1 cellular context compared by ENCODE assay signal in the genomic region with DNA sequence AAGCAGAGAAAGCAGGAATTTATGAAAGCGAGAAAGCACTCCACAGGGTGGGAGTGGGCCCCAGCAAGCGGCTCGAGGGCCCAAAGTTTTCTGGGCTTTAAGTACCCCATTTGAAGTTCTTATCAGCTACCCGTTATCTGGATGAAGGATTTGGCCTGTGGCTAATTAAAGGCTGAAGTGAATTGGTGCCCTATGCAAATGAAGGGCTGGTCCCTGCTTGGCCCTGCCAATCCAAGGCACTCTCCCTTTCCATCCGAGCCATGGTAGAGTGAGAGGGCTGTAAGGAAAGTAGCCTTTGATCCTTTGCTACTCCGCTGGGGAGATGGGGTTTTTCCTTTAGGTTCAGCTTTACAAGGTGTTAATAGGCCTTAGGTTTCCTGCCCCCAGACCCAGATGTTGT.
TF ChIP-seq lines count a peak whose summit lies in the region.

No MANE protein-coding gene starts in this region.

TF ChIP-seq in GM23338, 12 proteins besides CTCF, POLR2A, EP300 and RAD21 (continued from another document):
- TF ChIP-seq, protein P1, sequence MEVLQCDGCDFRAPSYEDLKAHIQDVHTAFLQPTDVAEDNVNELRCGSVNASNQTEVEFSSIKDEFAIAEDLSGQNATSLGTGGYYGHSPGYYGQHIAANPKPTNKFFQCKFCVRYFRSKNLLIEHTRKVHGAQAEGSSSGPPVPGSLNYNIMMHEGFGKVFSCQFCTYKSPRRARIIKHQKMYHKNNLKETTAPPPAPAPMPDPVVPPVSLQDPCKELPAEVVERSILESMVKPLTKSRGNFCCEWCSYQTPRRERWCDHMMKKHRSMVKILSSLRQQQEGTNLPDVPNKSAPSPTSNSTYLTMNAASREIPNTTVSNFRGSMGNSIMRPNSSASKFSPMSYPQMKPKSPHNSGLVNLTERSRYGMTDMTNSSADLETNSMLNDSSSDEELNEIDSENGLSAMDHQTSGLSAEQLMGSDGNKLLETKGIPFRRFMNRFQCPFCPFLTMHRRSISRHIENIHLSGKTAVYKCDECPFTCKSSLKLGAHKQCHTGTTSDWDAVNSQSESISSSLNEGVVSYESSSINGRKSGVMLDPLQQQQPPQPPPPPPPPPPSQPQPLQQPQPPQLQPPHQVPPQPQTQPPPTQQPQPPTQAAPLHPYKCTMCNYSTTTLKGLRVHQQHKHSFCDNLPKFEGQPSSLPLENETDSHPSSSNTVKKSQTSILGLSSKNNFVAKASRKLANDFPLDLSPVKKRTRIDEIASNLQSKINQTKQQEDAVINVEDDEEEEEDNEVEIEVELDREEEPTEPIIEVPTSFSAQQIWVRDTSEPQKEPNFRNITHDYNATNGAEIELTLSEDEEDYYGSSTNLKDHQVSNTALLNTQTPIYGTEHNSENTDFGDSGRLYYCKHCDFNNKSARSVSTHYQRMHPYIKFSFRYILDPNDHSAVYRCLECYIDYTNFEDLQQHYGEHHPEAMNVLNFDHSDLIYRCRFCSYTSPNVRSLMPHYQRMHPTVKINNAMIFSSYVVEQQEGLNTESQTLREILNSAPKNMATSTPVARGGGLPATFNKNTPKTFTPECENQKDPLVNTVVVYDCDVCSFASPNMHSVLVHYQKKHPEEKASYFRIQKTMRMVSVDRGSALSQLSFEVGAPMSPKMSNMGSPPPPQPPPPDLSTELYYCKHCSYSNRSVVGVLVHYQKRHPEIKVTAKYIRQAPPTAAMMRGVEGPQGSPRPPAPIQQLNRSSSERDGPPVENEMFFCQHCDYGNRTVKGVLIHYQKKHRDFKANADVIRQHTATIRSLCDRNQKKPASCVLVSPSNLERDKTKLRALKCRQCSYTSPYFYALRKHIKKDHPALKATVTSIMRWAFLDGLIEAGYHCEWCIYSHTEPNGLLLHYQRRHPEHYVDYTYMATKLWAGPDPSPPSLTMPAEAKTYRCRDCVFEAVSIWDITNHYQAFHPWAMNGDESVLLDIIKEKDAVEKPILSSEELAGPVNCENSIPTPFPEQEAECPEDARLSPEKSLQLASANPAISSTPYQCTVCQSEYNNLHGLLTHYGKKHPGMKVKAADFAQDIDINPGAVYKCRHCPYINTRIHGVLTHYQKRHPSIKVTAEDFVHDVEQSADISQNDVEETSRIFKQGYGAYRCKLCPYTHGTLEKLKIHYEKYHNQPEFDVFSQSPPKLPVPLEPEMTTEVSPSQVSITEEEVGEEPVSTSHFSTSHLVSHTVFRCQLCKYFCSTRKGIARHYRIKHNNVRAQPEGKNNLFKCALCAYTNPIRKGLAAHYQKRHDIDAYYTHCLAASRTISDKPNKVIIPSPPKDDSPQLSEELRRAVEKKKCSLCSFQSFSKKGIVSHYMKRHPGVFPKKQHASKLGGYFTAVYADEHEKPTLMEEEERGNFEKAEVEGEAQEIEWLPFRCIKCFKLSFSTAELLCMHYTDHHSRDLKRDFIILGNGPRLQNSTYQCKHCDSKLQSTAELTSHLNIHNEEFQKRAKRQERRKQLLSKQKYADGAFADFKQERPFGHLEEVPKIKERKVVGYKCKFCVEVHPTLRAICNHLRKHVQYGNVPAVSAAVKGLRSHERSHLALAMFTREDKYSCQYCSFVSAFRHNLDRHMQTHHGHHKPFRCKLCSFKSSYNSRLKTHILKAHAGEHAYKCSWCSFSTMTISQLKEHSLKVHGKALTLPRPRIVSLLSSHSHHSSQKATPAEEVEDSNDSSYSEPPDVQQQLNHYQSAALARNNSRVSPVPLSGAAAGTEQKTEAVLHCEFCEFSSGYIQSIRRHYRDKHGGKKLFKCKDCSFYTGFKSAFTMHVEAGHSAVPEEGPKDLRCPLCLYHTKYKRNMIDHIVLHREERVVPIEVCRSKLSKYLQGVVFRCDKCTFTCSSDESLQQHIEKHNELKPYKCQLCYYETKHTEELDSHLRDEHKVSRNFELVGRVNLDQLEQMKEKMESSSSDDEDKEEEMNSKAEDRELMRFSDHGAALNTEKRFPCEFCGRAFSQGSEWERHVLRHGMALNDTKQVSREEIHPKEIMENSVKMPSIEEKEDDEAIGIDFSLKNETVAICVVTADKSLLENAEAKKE (CRISPR knock-in tag; IDR thresholded peaks at IDR 0.05), result no peak
- TF ChIP-seq, protein P2, sequence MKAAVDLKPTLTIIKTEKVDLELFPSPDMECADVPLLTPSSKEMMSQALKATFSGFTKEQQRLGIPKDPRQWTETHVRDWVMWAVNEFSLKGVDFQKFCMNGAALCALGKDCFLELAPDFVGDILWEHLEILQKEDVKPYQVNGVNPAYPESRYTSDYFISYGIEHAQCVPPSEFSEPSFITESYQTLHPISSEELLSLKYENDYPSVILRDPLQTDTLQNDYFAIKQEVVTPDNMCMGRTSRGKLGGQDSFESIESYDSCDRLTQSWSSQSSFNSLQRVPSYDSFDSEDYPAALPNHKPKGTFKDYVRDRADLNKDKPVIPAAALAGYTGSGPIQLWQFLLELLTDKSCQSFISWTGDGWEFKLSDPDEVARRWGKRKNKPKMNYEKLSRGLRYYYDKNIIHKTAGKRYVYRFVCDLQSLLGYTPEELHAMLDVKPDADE (IDR thresholded peaks at IDR 0.05), result no peak
- TF ChIP-seq STAT1 (IDR thresholded peaks at IDR 0.05; ENCODE audit: unreplicated experiment) (no peak), JUNB (IDR thresholded peaks at IDR 0.05; ENCODE audit: unreplicated experiment) (no peak), EZH2phosphoT487 (IDR thresholded peaks at IDR 0.05; ENCODE audit: unreplicated experiment) (no peak), ZNF114 (CRISPR knock-in tag; IDR thresholded peaks at IDR 0.05) (no peak), NANOG (IDR thresholded peaks at IDR 0.05; ENCODE audit: borderline replicate concordance) (no peak), EZH2 (IDR thresholded peaks at IDR 0.05; ENCODE audit: low read depth, unreplicated experiment) (no peak), POLR2AphosphoS5 (IDR thresholded peaks at IDR 0.05; ENCODE audit: low read depth) (no peak), CREB1 (CRISPR knock-in tag; IDR thresholded peaks at IDR 0.05; ENCODE audit: low read depth) (no peak), ZNF331 (CRISPR knock-in tag; IDR thresholded peaks at IDR 0.05; ENCODE audit: low read depth) (no peak)
